ENCODE assay signal across 1 cellular context in genomic region chr16:69754469-69755310, GRCh38.
A peak's percentile ranks its signal among the peaks of the same experiment; 100 is the strongest.
TF ChIP-seq lines count a peak whose summit lies in the region.

Gene NOB1 (minus strand): TSS chr16:69754926. CDS start chr16:69754910, 16 bp downstream.

TF ChIP-seq in GM12878, 131 proteins besides CTCF, POLR2A, EP300 and RAD21 (continued from another document and continues in another):
- TF ChIP-seq DPF2 (IDR thresholded peaks at IDR 0.05): peak; percentile 78
- no peak for TF ChIP-seq USF1 (IDR thresholded peaks at IDR 0.05; ENCODE audit: borderline replicate concordance, extremely low read length, insufficient read depth, low read depth, low read length)
- peak; percentile 95 for TF ChIP-seq MYC (IDR thresholded peaks at IDR 0.05; ENCODE audit: insufficient read depth, insufficient read length, insufficient replicate concordance, low read length, severe bottlenecking)
- no peak for TF ChIP-seq HDAC6 (IDR thresholded peaks at IDR 0.05; ENCODE audit: unreplicated experiment)
- peak; percentile 68 for TF ChIP-seq FOXK2 (IDR thresholded peaks at IDR 0.05)
- no peak for TF ChIP-seq KAT2A (conservative IDR thresholded peaks at IDR 0.05; ENCODE audit: control insufficient read depth, low read depth, low read length)
- TF ChIP-seq SMAD5 (IDR thresholded peaks at IDR 0.05; ENCODE audit: low read depth): peak; percentile 93
- TF ChIP-seq HCFC1 (IDR thresholded peaks at IDR 0.05; ENCODE audit: low read length): peak; percentile 51; the same call in 1 of the 2 replicates
- TF ChIP-seq, protein P1, sequence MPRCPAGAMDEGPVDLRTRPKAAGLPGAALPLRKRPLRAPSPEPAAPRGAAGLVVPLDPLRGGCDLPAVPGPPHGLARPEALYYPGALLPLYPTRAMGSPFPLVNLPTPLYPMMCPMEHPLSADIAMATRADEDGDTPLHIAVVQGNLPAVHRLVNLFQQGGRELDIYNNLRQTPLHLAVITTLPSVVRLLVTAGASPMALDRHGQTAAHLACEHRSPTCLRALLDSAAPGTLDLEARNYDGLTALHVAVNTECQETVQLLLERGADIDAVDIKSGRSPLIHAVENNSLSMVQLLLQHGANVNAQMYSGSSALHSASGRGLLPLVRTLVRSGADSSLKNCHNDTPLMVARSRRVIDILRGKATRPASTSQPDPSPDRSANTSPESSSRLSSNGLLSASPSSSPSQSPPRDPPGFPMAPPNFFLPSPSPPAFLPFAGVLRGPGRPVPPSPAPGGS (IDR thresholded peaks at IDR 0.05; ENCODE audit: borderline replicate concordance, insufficient read depth, low read depth, low read length, poor library complexity, severe bottlenecking): no peak
- peak; percentile 60; the same call in 1 of the 2 replicates for TF ChIP-seq PAX5 (IDR thresholded peaks at IDR 0.05; ENCODE audit: borderline replicate concordance, low read depth, low read length)
- no peak for TF ChIP-seq RBBP5 (conservative IDR thresholded peaks at IDR 0.05)
- TF ChIP-seq SUPT20H (IDR thresholded peaks at IDR 0.05; ENCODE audit: borderline replicate concordance, control insufficient read depth, low read depth, low read length): no peak
- peak; percentile 91 for TF ChIP-seq TAF1 (IDR thresholded peaks at IDR 0.05; ENCODE audit: borderline replicate concordance, low read depth, low read length)
- TF ChIP-seq FOXM1 (IDR thresholded peaks at IDR 0.05; ENCODE audit: low read depth, low read length): no peak
- TF ChIP-seq GABPA (IDR thresholded peaks at IDR 0.05; ENCODE audit: low read depth): no peak
- peak; percentile 75; the same call in 1 of the 2 replicates for TF ChIP-seq PML (IDR thresholded peaks at IDR 0.05; ENCODE audit: low read length)
- TF ChIP-seq ZBTB33 (IDR thresholded peaks at IDR 0.05): no peak
- TF ChIP-seq, protein P2, sequence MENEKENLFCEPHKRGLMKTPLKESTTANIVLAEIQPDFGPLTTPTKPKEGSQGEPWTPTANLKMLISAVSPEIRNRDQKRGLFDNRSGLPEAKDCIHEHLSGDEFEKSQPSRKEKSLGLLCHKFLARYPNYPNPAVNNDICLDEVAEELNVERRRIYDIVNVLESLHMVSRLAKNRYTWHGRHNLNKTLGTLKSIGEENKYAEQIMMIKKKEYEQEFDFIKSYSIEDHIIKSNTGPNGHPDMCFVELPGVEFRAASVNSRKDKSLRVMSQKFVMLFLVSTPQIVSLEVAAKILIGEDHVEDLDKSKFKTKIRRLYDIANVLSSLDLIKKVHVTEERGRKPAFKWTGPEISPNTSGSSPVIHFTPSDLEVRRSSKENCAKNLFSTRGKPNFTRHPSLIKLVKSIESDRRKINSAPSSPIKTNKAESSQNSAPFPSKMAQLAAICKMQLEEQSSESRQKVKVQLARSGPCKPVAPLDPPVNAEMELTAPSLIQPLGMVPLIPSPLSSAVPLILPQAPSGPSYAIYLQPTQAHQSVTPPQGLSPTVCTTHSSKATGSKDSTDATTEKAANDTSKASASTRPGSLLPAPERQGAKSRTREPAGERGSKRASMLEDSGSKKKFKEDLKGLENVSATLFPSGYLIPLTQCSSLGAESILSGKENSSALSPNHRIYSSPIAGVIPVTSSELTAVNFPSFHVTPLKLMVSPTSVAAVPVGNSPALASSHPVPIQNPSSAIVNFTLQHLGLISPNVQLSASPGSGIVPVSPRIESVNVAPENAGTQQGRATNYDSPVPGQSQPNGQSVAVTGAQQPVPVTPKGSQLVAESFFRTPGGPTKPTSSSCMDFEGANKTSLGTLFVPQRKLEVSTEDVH (IDR thresholded peaks at IDR 0.05; ENCODE audit: low read depth, partially characterized antibody): no peak
- 0 out of 2 replicates have a peak, but pooled peaks have one; percentile 85 for TF ChIP-seq ZNF207 (IDR thresholded peaks at IDR 0.05; ENCODE audit: borderline replicate concordance)
- TF ChIP-seq POLR2AphosphoS5 (IDR thresholded peaks at IDR 0.05; ENCODE audit: low read length): peak; percentile 96
- peak; percentile 68 for TF ChIP-seq KLF5 (IDR thresholded peaks at IDR 0.05; ENCODE audit: partially characterized antibody)
- no peak for TF ChIP-seq EZH2 (IDR thresholded peaks at IDR 0.05; ENCODE audit: borderline replicate concordance, control insufficient read depth, low read depth, low read length)
- no peak for TF ChIP-seq ZBTB11 (CRISPR knock-in tag; IDR thresholded peaks at IDR 0.05)
- peak; percentile 75 for TF ChIP-seq LARP7 (IDR thresholded peaks at IDR 0.05)
- TF ChIP-seq EGR1 (IDR thresholded peaks at IDR 0.05; ENCODE audit: borderline replicate concordance in 1 of 2, low read depth in 2 of 2, low read length in 2 of 2): no peak
- peak; percentile 90 for TF ChIP-seq CBFB (IDR thresholded peaks at IDR 0.05; ENCODE audit: low read depth)
- TF ChIP-seq STAT1 (conservative IDR thresholded peaks at IDR 0.05): peak; percentile 63; the same call in 1 of the 2 replicates
- TF ChIP-seq TBL1XR1 (IDR thresholded peaks at IDR 0.05; ENCODE audit: low read depth, low read length): no peak
- 0 out of 2 replicates have a peak, but pooled peaks have one; percentile 36 for TF ChIP-seq ASH2L (IDR thresholded peaks at IDR 0.05; ENCODE audit: borderline replicate concordance, low read depth)
- no peak for TF ChIP-seq ZZZ3 (IDR thresholded peaks at IDR 0.05; ENCODE audit: control insufficient read depth, insufficient read length, low read depth)
- no peak for TF ChIP-seq PAX8 (IDR thresholded peaks at IDR 0.05)
- peak; percentile 83 for TF ChIP-seq ZNF687 (IDR thresholded peaks at IDR 0.05)
- TF ChIP-seq NBN (IDR thresholded peaks at IDR 0.05): peak; percentile 71; the same call in 1 of the 2 replicates
- no peak for TF ChIP-seq BMI1 (IDR thresholded peaks at IDR 0.05; ENCODE audit: borderline replicate concordance)
- TF ChIP-seq CREM (IDR thresholded peaks at IDR 0.05; ENCODE audit: low read depth): 0 out of 2 replicates have a peak, but pooled peaks have one; percentile 29
- no peak for TF ChIP-seq ELK1 (IDR thresholded peaks at IDR 0.05; ENCODE audit: low read depth, low read length)
- peak; percentile 50; the same call in 1 of the 2 replicates for TF ChIP-seq IRF3 (IDR thresholded peaks at IDR 0.05)
- no peak for TF ChIP-seq BCLAF1 (IDR thresholded peaks at IDR 0.05)
- TF ChIP-seq NFIC (IDR thresholded peaks at IDR 0.05; ENCODE audit: low read depth, low read length): no peak
- TF ChIP-seq FOS (IDR thresholded peaks at IDR 0.05; ENCODE audit: borderline replicate concordance, extremely low read depth, insufficient read length): no peak
